Comparison of ENCODE assay signal across 1 cellular context in genomic region chr1:53945433-53946251, GRCh38.
A peak's percentile ranks its signal among the peaks of the same experiment; 100 is the strongest.
TF ChIP-seq lines count a peak whose summit lies in the region.

IFT25 (minus strand) TSS chr1:53945699; CDS start chr1:53940082, 5,617 bp downstream.

TF ChIP-seq in K562, 482 proteins besides CTCF, POLR2A, EP300 and RAD21 (continued from another document and continues in another):
- TF ChIP-seq BCLAF1 (IDR thresholded peaks at IDR 0.05; ENCODE audit: borderline replicate concordance in 1 of 2, control insufficient read depth in 1 of 2, low read depth in 2 of 2, low read length in 1 of 2), result no peak
- TF ChIP-seq UBTF (IDR thresholded peaks at IDR 0.05; ENCODE audit: borderline replicate concordance in 1 of 2, low read depth in 2 of 2, low read length in 2 of 2), result peak; percentile 45 to 54; a peak in 1 of 4 replicates
- no peak for TF ChIP-seq SNRNP70 (optimal IDR thresholded peaks at IDR 0.05; ENCODE audit: low read depth, low read length)
- no peak for TF ChIP-seq EZH2 (IDR thresholded peaks at IDR 0.05; ENCODE audit: borderline replicate concordance, low read depth, low read length)
- TF ChIP-seq DMBX1 (CRISPR knock-in tag; IDR thresholded peaks at IDR 0.05; ENCODE audit: borderline replicate concordance), result 0 out of 2 replicates have a peak, but pooled peaks have one; percentile 5
- TF ChIP-seq EHMT2 (IDR thresholded peaks at IDR 0.05), result no peak
- no peak for TF ChIP-seq MBD1 (CRISPR knock-in tag; IDR thresholded peaks at IDR 0.05)
- 0 out of 2 replicates have a peak, but pooled peaks have one; percentile 25 for TF ChIP-seq STAT6 (CRISPR knock-in tag; IDR thresholded peaks at IDR 0.05)
- TF ChIP-seq SMAD4 (CRISPR knock-in tag; conservative IDR thresholded peaks at IDR 0.05), result no peak; the same call in 1 of the 2 replicates
- no peak for TF ChIP-seq NCOA2 (IDR thresholded peaks at IDR 0.05; ENCODE audit: partially characterized antibody in 2 of 2)
- peak; percentile 17; the same call in 1 of the 2 replicates for TF ChIP-seq MTA2 (IDR thresholded peaks at IDR 0.05; ENCODE audit: low read depth)
- no peak for TF ChIP-seq RNF219 (CRISPR knock-in tag; IDR thresholded peaks at IDR 0.05)
- no peak; a peak in 1 of 4 replicates for TF ChIP-seq RCOR1 (IDR thresholded peaks at IDR 0.05; ENCODE audit: borderline replicate concordance in 1 of 2, low read depth in 2 of 2, low read length in 2 of 2)
- peak; percentile 80 for TF ChIP-seq KDM2B (CRISPR knock-in tag; IDR thresholded peaks at IDR 0.05)
- TF ChIP-seq SMARCE1 (IDR thresholded peaks at IDR 0.05), result peak; percentile 43; the same call in 1 of the 2 replicates
- no peak for TF ChIP-seq ZNF740 (CRISPR knock-in tag; IDR thresholded peaks at IDR 0.05)
- no peak for TF ChIP-seq ZNF740 (tag; IDR thresholded peaks at IDR 0.05)
- TF ChIP-seq LARP7 (IDR thresholded peaks at IDR 0.05), result 0 out of 2 replicates have a peak, but pooled peaks have one; percentile 80
- TF ChIP-seq KAT8 (IDR thresholded peaks at IDR 0.05; ENCODE audit: low read depth), result no peak
- no peak for TF ChIP-seq TFE3 (CRISPR knock-in tag; IDR thresholded peaks at IDR 0.05)
- TF ChIP-seq VEZF1 (CRISPR knock-in tag; IDR thresholded peaks at IDR 0.05), result peak; percentile 44
- peak; percentile 47; the same call in 1 of the 2 replicates for TF ChIP-seq SOX6 (IDR thresholded peaks at IDR 0.05)
- no peak for TF ChIP-seq TCF3 (CRISPR knock-in tag; IDR thresholded peaks at IDR 0.05)
- TF ChIP-seq PHB2 (IDR thresholded peaks at IDR 0.05; ENCODE audit: low read depth), result no peak
- TF ChIP-seq RBM15 (IDR thresholded peaks at IDR 0.05; ENCODE audit: insufficient read depth, low read length), result no peak
- peak; percentile 76 for TF ChIP-seq GATAD2A (IDR thresholded peaks at IDR 0.05)
- TF ChIP-seq ZNF41 (CRISPR knock-in tag; conservative IDR thresholded peaks at IDR 0.05), result no peak
- no peak for TF ChIP-seq ZNF589 (CRISPR knock-in tag; IDR thresholded peaks at IDR 0.05; ENCODE audit: low read depth)
- no peak for TF ChIP-seq NR2C1 (IDR thresholded peaks at IDR 0.05)
- no peak for TF ChIP-seq NR2C1 (tag; IDR thresholded peaks at IDR 0.05)
- TF ChIP-seq RNF2 (IDR thresholded peaks at IDR 0.05), result no peak
- no peak for TF ChIP-seq HNRNPUL1 (IDR thresholded peaks at IDR 0.05; ENCODE audit: low read length)
- no peak for TF ChIP-seq PHTF2 (CRISPR knock-in tag; IDR thresholded peaks at IDR 0.05)
- TF ChIP-seq ZNF436 (CRISPR knock-in tag; IDR thresholded peaks at IDR 0.05), result no peak
- TF ChIP-seq RREB1 (CRISPR knock-in tag; IDR thresholded peaks at IDR 0.05), result 0 out of 2 replicates have a peak, but pooled peaks have one; percentile 1
- TF ChIP-seq ZNF124 (CRISPR knock-in tag; IDR thresholded peaks at IDR 0.05), result no peak
- peak; percentile 27; the same call in 1 of the 2 replicates for TF ChIP-seq MAX (CRISPR knock-in tag; IDR thresholded peaks at IDR 0.05)
